ENCODE assay signal across 10 cellular contexts in genomic region chrX:154460326-154460725, GRCh38. TPM values are rescaled to one million over a fixed set of nuclear protein-coding genes. Genes with fewer than 3 reads are reported as not detected.
DNase-seq lines count a peak whose midpoint lies in the region; ATAC-seq, FAIRE-seq and TF ChIP-seq lines count a peak whose summit lies in the region.
"Had no signal": no experiment of that assay in that cellular context is flagged by ENCODE, and none has a peak within 500 bp of the region (broad histone marks: within the 10 kb centered on the region; RNA-seq: fewer than 3 reads in every experiment).

No MANE protein-coding gene starts in this region.

- no peak overlapping the region for H3K4me3 ChIP-seq in astrocyte (ENCODE audit: insufficient read depth, low read depth, low read length)
- no peak overlapping the region for H3K4me3 ChIP-seq in small intestine (ENCODE audit: low read depth in 1 of 2, low read length in 2 of 2)

- H3K4me2 ChIP-seq in astrocyte (ENCODE audit: low read length), result peak overlapping the region; percentile 91

- H3K9me3 ChIP-seq in astrocyte (ENCODE audit: insufficient read depth, low read depth, low read length), result no peaks in the 10 kb centered on the region
- no peaks in the 10 kb centered on the region for H3K9me3 ChIP-seq in small intestine (ENCODE audit: control insufficient read depth, low read depth)
- H3K9me3 ChIP-seq: HAP-1 had no signal

- no peaks in the 10 kb centered on the region for H3K27me3 Mint-ChIP-seq in stimulated activated naive CD8-positive, alpha-beta T cell treated with anti-CD3 and anti-CD28 coated beads, Interleukin-15, Interleukin-2, amounts not matched to agents 100 ng/mL and 50 ng/mL, for 24 hours
- H3K27me3 Mint-ChIP-seq in astrocyte (ENCODE audit: low read depth, unreplicated experiment) (no peaks in the 10 kb centered on the region), memory B cell (no peaks in the 10 kb centered on the region)

- no peaks in the 10 kb centered on the region for H3K36me3 ChIP-seq in astrocyte (ENCODE audit: insufficient read depth, low read length)
- no peaks in the 10 kb centered on the region for H3K36me3 ChIP-seq in small intestine (ENCODE audit: control insufficient read depth in 2 of 2, insufficient read depth in 2 of 2, low read length in 2 of 2)

- no peak for ATAC-seq in stimulated activated naive CD8-positive, alpha-beta T cell treated with anti-CD3 and anti-CD28 coated beads, Interleukin-15, Interleukin-2, amounts not matched to agents 100 U/mL and 50 U/mL, for 24 hours
- ATAC-seq in memory B cell (ENCODE audit: low read depth) (no peak), GM18498 (IDR thresholded peaks at IDR 0.05; ENCODE audit: unreplicated experiment) (no peak)

- H3K4me1 Mint-ChIP-seq in stimulated activated naive CD8-positive, alpha-beta T cell treated with anti-CD3 and anti-CD28 coated beads, Interleukin-15, Interleukin-2, amounts not matched to agents 100 ng/mL and 50 ng/mL, for 24 hours (ENCODE audit: low read depth), result peaks cover 6% of the 10 kb centered on the region
- no peaks in the 10 kb centered on the region for H3K4me1 Mint-ChIP-seq in astrocyte (ENCODE audit: low read depth, unreplicated experiment)
- peaks cover 17% of the 10 kb centered on the region for H3K4me1 Mint-ChIP-seq in memory B cell

- FAIRE-seq in astrocyte (lab: Jason Lieb, UNC), result no peak
- FAIRE-seq in small intestine (lab: Jason Lieb, UNC), result no peak

- no peak overlapping the region for H3K9ac ChIP-seq in astrocyte (ENCODE audit: low read length)

- DNase-seq in stimulated activated naive CD8-positive, alpha-beta T cell treated with anti-CD3 and anti-CD28 coated beads, Interleukin-15, Interleukin-2, amounts not matched to agents 100 U/mL and 50 U/mL, for 24 hours, result no peak
- DNase-seq in astrocyte (ENCODE audit: low read depth) (no peak), memory B cell (ENCODE audit: low spot score in 2 of 2) (no peak), HCEC 1CT (no peak), small intestine (no peak), AML-193 (lab: John Stamatoyannopoulos, UW) (no peak)
- DNase-seq: NCI-H446 had no signal

- H3K27ac ChIP-seq in astrocyte (ENCODE audit: low read depth, low read length) (no peak overlapping the region), small intestine (ENCODE audit: low read depth in 1 of 2, low read length in 1 of 2) (no peak overlapping the region)

- H3K27ac Mint-ChIP-seq in stimulated activated naive CD8-positive, alpha-beta T cell treated with anti-CD3 and anti-CD28 coated beads, Interleukin-15, Interleukin-2, amounts not matched to agents 100 ng/mL and 50 ng/mL, for 24 hours, result no peak overlapping the region
- H3K27ac Mint-ChIP-seq in astrocyte (ENCODE audit: unreplicated experiment) (no peak overlapping the region), memory B cell (no peak overlapping the region)

- H3K4me1 ChIP-seq in astrocyte (ENCODE audit: insufficient read depth, low read length) (peaks cover 4% of the 10 kb centered on the region), small intestine (ENCODE audit: control insufficient read depth in 2 of 2, insufficient read depth in 1 of 2, low read depth in 1 of 2, low read length in 1 of 2) (peaks cover 0 to 6% of the 10 kb centered on the region in 2 donors)

- peaks cover 50% of the 10 kb centered on the region for H3K79me2 ChIP-seq in astrocyte (ENCODE audit: insufficient read depth, low read length)

- H4K20me1 ChIP-seq in astrocyte (ENCODE audit: insufficient read depth, low read length), result peaks cover 45% of the 10 kb centered on the region

- no peak overlapping the region for H2AFZ ChIP-seq in astrocyte (ENCODE audit: low read depth, low read length)

- no peak for TF ChIP-seq CTCF in astrocyte (IDR thresholded peaks at IDR 0.05; ENCODE audit: insufficient read depth, low read depth, low read length)

- H3K9me3 Mint-ChIP-seq in stimulated activated naive CD8-positive, alpha-beta T cell treated with anti-CD3 and anti-CD28 coated beads, Interleukin-15, Interleukin-2, amounts not matched to agents 100 ng/mL and 50 ng/mL, for 24 hours, result no peaks in the 10 kb centered on the region
- H3K9me3 Mint-ChIP-seq in astrocyte (ENCODE audit: unreplicated experiment), result no peaks in the 10 kb centered on the region
- H3K9me3 Mint-ChIP-seq in memory B cell, result no peaks in the 10 kb centered on the region

- peaks cover 4% of the 10 kb centered on the region for H3K36me3 Mint-ChIP-seq in stimulated activated naive CD8-positive, alpha-beta T cell treated with anti-CD3 and anti-CD28 coated beads, Interleukin-15, Interleukin-2, amounts not matched to agents 100 ng/mL and 50 ng/mL, for 24 hours (ENCODE audit: low read depth)
- H3K36me3 Mint-ChIP-seq in astrocyte (ENCODE audit: low read depth, unreplicated experiment) (no peaks in the 10 kb centered on the region), memory B cell (peaks cover 6% of the 10 kb centered on the region)

- H3K4me3 Mint-ChIP-seq in stimulated activated naive CD8-positive, alpha-beta T cell treated with anti-CD3 and anti-CD28 coated beads, Interleukin-15, Interleukin-2, amounts not matched to agents 100 ng/mL and 50 ng/mL, for 24 hours, result peak overlapping the region; percentile 82
- peak overlapping the region; percentile 88 for H3K4me3 Mint-ChIP-seq in astrocyte (ENCODE audit: unreplicated experiment)
- peak overlapping the region; percentile 69 for H3K4me3 Mint-ChIP-seq in memory B cell

- WGBS in small intestine, 3 donors, result 88 to 97% (median 91%) methylated on average over 16 to 26 of the region's 26 CpGs

- no peaks in the 10 kb centered on the region for H3K27me3 ChIP-seq in astrocyte (ENCODE audit: insufficient read depth, low read length)
- H3K27me3 ChIP-seq in small intestine (ENCODE audit: control insufficient read depth in 2 of 2, insufficient read depth in 2 of 2, low read length in 2 of 2), result no peaks in the 10 kb centered on the region

RNA-seq across cellular contexts. Expression of gene PLXNA3, which starts 2.2 kb away (rescaled TPM):
- total RNA-seq in astrocyte, result 117 and 149 TPM in 2 replicates
- 10 to 100 TPM in 1 of 3 donors, 1 to 10 TPM in 2; 3.2 to 10.7 (median 8.4) TPM for polyA plus RNA-seq in small intestine

RNA-seq across cellular contexts. Expression of gene FAM50A, which starts 16.4 kb away (rescaled TPM):
- 88.0 and 100.0 TPM in 2 replicates for total RNA-seq in astrocyte
- 100 to 1,000 TPM in 2 of 3 donors, 10 to 100 TPM in 1; 72.8 to 181 (median 165) TPM for polyA plus RNA-seq in small intestine

RNA-seq across cellular contexts. Expression of gene LAGE3, which starts 18.8 kb away (rescaled TPM):
- total RNA-seq in astrocyte, result 20.0 and 20.1 TPM in 2 replicates
- polyA plus RNA-seq in small intestine, result 10 to 100 TPM in 2 of 3 donors, 1 to 10 TPM in 1; 8.1 to 25.5 (median 18.1) TPM

RNA-seq across cellular contexts. Expression of gene GDI1, which starts 23.4 kb away (rescaled TPM):
- 137 and 143 TPM in 2 replicates for total RNA-seq in astrocyte
- polyA plus RNA-seq in small intestine, result 10 to 100 TPM; 59.2 to 65.9 (median 59.3) TPM

RNA-seq across cellular contexts. Expression of gene UBL4A, which starts 26.1 kb away (rescaled TPM):
- 25.8 and 26.2 TPM in 2 replicates for total RNA-seq in astrocyte
- polyA plus RNA-seq in small intestine, result 10 to 100 TPM; 26.5 to 32.3 (median 30.2) TPM
